10 cellular contexts compared by ENCODE assay signal in the genomic region with DNA sequence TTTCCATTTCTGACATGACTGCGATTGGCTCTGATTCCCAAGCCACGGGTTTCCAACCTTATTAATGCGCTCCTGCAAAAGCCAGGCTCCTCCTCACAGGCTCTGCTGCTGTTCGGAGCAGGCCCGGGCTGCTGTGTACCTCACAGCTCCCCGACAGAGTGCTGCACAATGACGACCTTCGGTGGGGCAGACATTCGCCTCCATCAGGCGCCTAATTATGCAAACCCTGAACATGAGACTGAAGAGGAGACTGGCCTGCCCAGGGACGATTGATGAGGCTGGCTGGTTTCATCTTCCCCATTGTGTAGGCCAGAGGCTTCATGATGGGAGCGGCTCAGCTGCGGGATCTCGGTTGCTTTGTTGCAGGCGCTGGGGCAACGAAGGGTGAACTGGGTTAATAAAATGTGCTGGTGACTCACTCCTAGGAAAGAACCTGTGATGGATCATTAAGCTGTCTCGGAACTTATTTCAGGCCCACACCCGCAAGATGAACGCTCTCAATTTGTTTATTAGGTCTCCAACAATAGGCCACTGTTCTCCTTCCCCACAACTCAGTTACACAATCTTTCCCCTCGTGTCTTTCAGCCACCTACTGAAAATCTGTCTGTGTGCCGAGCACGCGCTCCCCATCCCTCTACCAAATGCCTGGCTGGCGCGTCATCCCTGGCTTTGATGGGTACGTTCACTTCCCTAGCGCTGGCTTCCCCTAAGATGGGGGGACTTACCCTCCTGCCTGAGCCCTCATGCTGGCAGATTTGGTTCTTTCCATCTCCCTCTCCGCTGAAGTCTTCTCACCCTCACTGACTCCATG. TPM values are rescaled to one million over a fixed set of nuclear protein-coding genes. Genes with fewer than 3 reads are reported as not detected.
DNase-seq lines count a peak whose midpoint lies in the region; ATAC-seq and TF ChIP-seq lines count a peak whose summit lies in the region.
"Had no signal": no experiment of that assay in that cellular context is flagged by ENCODE, and none has a peak within 500 bp of the region (broad histone marks: within the 10 kb centered on the region; RNA-seq: fewer than 3 reads in every experiment).

No MANE protein-coding gene starts in this region.

- peak in 1 of 56 donors; percentile 10 for TF ChIP-seq CTCF in dorsolateral prefrontal cortex (IDR thresholded peaks at IDR 0.05 in 54 of 56, conservative IDR thresholded peaks at IDR 0.05 in 2 of 56; ENCODE audit: low read depth in 1 of 56, partially characterized antibody in 56 of 56)
- TF ChIP-seq CTCF in type B pancreatic cell (conservative IDR thresholded peaks at IDR 0.05): no peak

- H3K4me3 ChIP-seq in dorsolateral prefrontal cortex: peak overlapping the region in 23 of 59 donors; percentile 1 to 35 (median 10)

- peak; percentile 28 for DNase-seq in activated CD8-positive, alpha-beta memory T cell treated with anti-CD3 and anti-CD28 coated beads, Interleukin-2, amount 50 U/mL, for 48 hours
- no peak for DNase-seq in activated CD8-positive, alpha-beta memory T cell treated with anti-CD3 and anti-CD28 coated beads, Interleukin-2, amount 50 U/mL, for 4 hours
- DNase-seq in dorsolateral prefrontal cortex (peak in 8 of 10 donors; percentile 53 to 83 (median 66)), midbrain (lab: John Stamatoyannopoulos, UW) (peak; percentile 75), type B pancreatic cell (ENCODE audit: extremely low spot score, unreplicated experiment) (no peak), NCI-H345 treated with DMSO at 0.1 percent for 48 hours (lab: John Stamatoyannopoulos, UW; ENCODE audit: unreplicated experiment) (no peak)
- DNase-seq: activated CD4-positive, alpha-beta T cell treated with anti-CD3 and anti-CD28 coated beads, Interleukin-2, amount 10 ng/mL, durations not matched to agents 24 days and 14 days; NCI-H446 treated with DMSO at 0.1 percent for 48 hours had no signal

- intact Hi-C loops in dorsolateral prefrontal cortex (cut with DNase I): no loop called here

- ATAC-seq in HG03457 (IDR thresholded peaks at IDR 0.05; ENCODE audit: unreplicated experiment) (no peak), HG02938 (IDR thresholded peaks at IDR 0.05; ENCODE audit: unreplicated experiment) (no peak)

- H3K27ac Mint-ChIP-seq in type B pancreatic cell: peak overlapping the region; percentile 88
- H3K27ac Mint-ChIP-seq: activated CD4-positive, alpha-beta T cell treated with anti-CD3 and anti-CD28 coated beads, Interleukin-2, amount 10 ng/mL, durations not matched to agents 24 days and 14 days had no signal

- H3K4me3 Mint-ChIP-seq in type B pancreatic cell: peak overlapping the region; percentile 53
- H3K4me3 Mint-ChIP-seq: activated CD4-positive, alpha-beta T cell treated with anti-CD3 and anti-CD28 coated beads, Interleukin-2, amount 10 ng/mL, durations not matched to agents 24 days and 14 days had no signal

- no peaks in the 10 kb centered on the region for H3K27me3 Mint-ChIP-seq in type B pancreatic cell

- no peaks in the 10 kb centered on the region for H3K27me3 ChIP-seq in dorsolateral prefrontal cortex

- H3K9me3 Mint-ChIP-seq in type B pancreatic cell: no peaks in the 10 kb centered on the region
- H3K9me3 Mint-ChIP-seq: activated CD4-positive, alpha-beta T cell treated with anti-CD3 and anti-CD28 coated beads, Interleukin-2, amount 10 ng/mL, durations not matched to agents 24 days and 14 days had no signal

- H3K36me3 Mint-ChIP-seq in type B pancreatic cell: no peaks in the 10 kb centered on the region

- H3K27ac ChIP-seq in dorsolateral prefrontal cortex: peak overlapping the region; percentile 31 to 97 (median 87)

- H3K4me1 Mint-ChIP-seq in type B pancreatic cell (ENCODE audit: unreplicated experiment): peaks cover 38% of the 10 kb centered on the region
- H3K4me1 Mint-ChIP-seq: activated CD4-positive, alpha-beta T cell treated with anti-CD3 and anti-CD28 coated beads, Interleukin-2, amount 10 ng/mL, durations not matched to agents 24 days and 14 days had no signal

RNA-seq across cellular contexts. Expression of gene TOB1, which starts 27.2 kb away (rescaled TPM):
- total RNA-seq in dorsolateral prefrontal cortex (10 to 100 TPM; 41.0 to 97.0 (median 58.6) TPM), type B pancreatic cell (ENCODE audit: low replicate concordance) (54.9 and 113 TPM in 2 replicates)

RNA-seq across cellular contexts. Expression of gene WFIKKN2, which starts 58.0 kb away (rescaled TPM):
- total RNA-seq in dorsolateral prefrontal cortex (10 to 100 TPM in 1 of 120 experiments, 1 to 10 TPM in 40, under 1 TPM in 79; 0.27 to 16.6 (median 0.80) TPM), type B pancreatic cell (ENCODE audit: low replicate concordance) (1.7 TPM in 1 of 2 replicates, not detected in the other)
- total RNA-seq: activated CD4-positive, alpha-beta T cell treated with anti-CD3 and anti-CD28 coated beads, Interleukin-2, amount 10 ng/mL, durations not matched to agents 24 days and 14 days had no signal

Comparison
In these comparisons a context has a peak if more than half of its experiments do, and no peak if none do; other contexts are left out.
1. DNase-seq: peak in activated CD8-positive, alpha-beta memory T cell treated with anti-CD3 and anti-CD28 coated beads, Interleukin-2, amount 50 U/mL, for 48 hours (single experiment), dorsolateral prefrontal cortex (8 of 10) and midbrain (single experiment); none in activated CD8-positive, alpha-beta memory T cell treated with anti-CD3 and anti-CD28 coated beads, Interleukin-2, amount 50 U/mL, for 4 hours (single experiment), type B pancreatic cell (single experiment) and NCI-H345 treated with DMSO at 0.1 percent for 48 hours (single experiment).